14 cellular contexts compared by ENCODE assay signal in genomic region chr11:11346249-11346648, GRCh38. TPM values are rescaled to one million over a fixed set of nuclear protein-coding genes. Genes with fewer than 3 reads are reported as not detected.
DNase-seq lines count a peak whose midpoint lies in the region; ATAC-seq and TF ChIP-seq lines count a peak whose summit lies in the region.
"Had no signal": no experiment of that assay in that cellular context is flagged by ENCODE, and none has a peak within 500 bp of the region (broad histone marks: within the 10 kb centered on the region; RNA-seq: fewer than 3 reads in every experiment).

No MANE protein-coding gene starts in this region.

- no peaks in the 10 kb centered on the region for H3K9me3 ChIP-seq in neural cell (ENCODE audit: low read length)
- H3K9me3 ChIP-seq: BLaER1 treated with 17β-estradiol and CSF1 and Interleukin-3, amounts not matched to agents 10 nM and 100 nM; MG63 had no signal

- no peak overlapping the region for H3K27ac ChIP-seq in neural cell (ENCODE audit: low read length)
- H3K27ac ChIP-seq: BLaER1 treated with 17β-estradiol and CSF1 and Interleukin-3, amounts not matched to agents 10 nM and 100 nM had no signal

- no peaks in the 10 kb centered on the region for H3K9me2 ChIP-seq in neural cell (ENCODE audit: insufficient read depth, low read length)

- H2AFZ ChIP-seq in neural cell (ENCODE audit: low read depth, low read length), result no peak overlapping the region

- H4K20me1 ChIP-seq in neural cell (ENCODE audit: insufficient read depth), result no peaks in the 10 kb centered on the region
- H4K20me1 ChIP-seq: BLaER1 treated with 17β-estradiol and CSF1 and Interleukin-3, amounts not matched to agents 10 nM and 100 nM had no signal

- ATAC-seq in GM18511 (IDR thresholded peaks at IDR 0.05; ENCODE audit: unreplicated experiment) (no peak), HG03039 (IDR thresholded peaks at IDR 0.05; ENCODE audit: unreplicated experiment) (no peak)
- ATAC-seq: GM12878 had no signal

- no peaks in the 10 kb centered on the region for H3K27me3 ChIP-seq in neural cell (ENCODE audit: insufficient read depth, low read depth, low read length)
- H3K27me3 ChIP-seq: BLaER1 treated with 17β-estradiol and CSF1 and Interleukin-3, amounts not matched to agents 10 nM and 100 nM; MG63 had no signal

- no peaks in the 10 kb centered on the region for H3K36me3 ChIP-seq in neural cell (ENCODE audit: insufficient read depth, low read length)
- H3K36me3 ChIP-seq: BLaER1 treated with 17β-estradiol and CSF1 and Interleukin-3, amounts not matched to agents 10 nM and 100 nM; MG63 had no signal

- no peak for TF ChIP-seq CTCF in neural cell (IDR thresholded peaks at IDR 0.05; ENCODE audit: poor library complexity, severe bottlenecking)

- no peak overlapping the region for H3K4me3 ChIP-seq in neural cell (ENCODE audit: low read length)
- H3K4me3 ChIP-seq: BLaER1 treated with 17β-estradiol and CSF1 and Interleukin-3, amounts not matched to agents 10 nM and 100 nM; GM12878; MG63 had no signal

- H3K9ac ChIP-seq in neural cell (ENCODE audit: low read length), result no peak overlapping the region
- H3K9ac ChIP-seq: BLaER1 treated with 17β-estradiol and CSF1 and Interleukin-3, amounts not matched to agents 10 nM and 100 nM had no signal

- TF ChIP-seq EP300 in neural cell (conservative IDR thresholded peaks at IDR 0.05; ENCODE audit: poor library complexity, severe bottlenecking), result no peak

- no peaks in the 10 kb centered on the region for H3F3A ChIP-seq in neural cell (ENCODE audit: insufficient read depth, low read length, poor library complexity, severe bottlenecking)

- in situ Hi-C loops in ACHN (cut with HindIII; ENCODE audit: low pct_ligation_motif_present, low pct_unique_long_range_greater_than_20kb, low sequenced_read_pairs), result no loop called here

- no peak overlapping the region for H3K4me2 ChIP-seq in neural cell (ENCODE audit: low read length)
- H3K4me2 ChIP-seq: BLaER1 treated with 17β-estradiol and CSF1 and Interleukin-3, amounts not matched to agents 10 nM and 100 nM had no signal

- no peak for TF ChIP-seq RAD21 in neural cell (conservative IDR thresholded peaks at IDR 0.05)

- DNase-seq in NCI-H1105 treated with DMSO at 0.1 percent for 48 hours (lab: John Stamatoyannopoulos, UW) (peak; percentile 30), NCI-H1105 (lab: John Stamatoyannopoulos, UW) (no peak), NCI-H146 treated with DMSO at 0.1 percent for 48 hours (lab: John Stamatoyannopoulos, UW; ENCODE audit: unreplicated experiment) (peak; percentile 61), NCI-H2227 treated with DMSO at 0.1 percent for 48 hours (lab: John Stamatoyannopoulos, UW) (peak; percentile 72), ACHN (no peak)
- DNase-seq: 8988T, DMS 273 treated with DMSO at 0.1 percent for 48 hours, MG63, NCI-H1436 treated with DMSO at 0.1 percent for 48 hours had no signal

- no peaks in the 10 kb centered on the region for H3K79me2 ChIP-seq in neural cell (replicated peaks; ENCODE audit: insufficient read depth, low read length)

TF ChIP-seq in neural cell, 6 proteins besides CTCF, POLR2A, EP300 and RAD21:
- TF ChIP-seq EZH2 (IDR thresholded peaks at IDR 0.05; ENCODE audit: borderline replicate concordance, insufficient read depth, low read length, poor library complexity, severe bottlenecking) (no peak), POLR2AphosphoS5 (IDR thresholded peaks at IDR 0.05) (peak; percentile 57), SMC3 (conservative IDR thresholded peaks at IDR 0.05; ENCODE audit: poor library complexity) (no peak), MXI1 (conservative IDR thresholded peaks at IDR 0.05; ENCODE audit: poor library complexity, severe bottlenecking) (no peak), TAF1 (IDR thresholded peaks at IDR 0.05; ENCODE audit: low read depth) (no peak), REST (IDR thresholded peaks at IDR 0.05; ENCODE audit: borderline replicate concordance) (no peak)
TF ChIP-seq in neural cell: peak in this region for 1.

RNA-seq across cellular contexts. Expression of gene CSNK2A3, which starts 6.8 kb away (rescaled TPM):
- polyA plus RNA-seq in neural cell, result 1.9 and 2.1 TPM in 2 replicates
- 3.4 and 4.6 TPM in 2 replicates for polyA minus RNA-seq in neural cell

Comparison
In these comparisons a context has a peak if more than half of its experiments do, and no peak if none do; other contexts are left out.
1. DNase-seq: peak in NCI-H1105 treated with DMSO at 0.1 percent for 48 hours (single experiment), NCI-H146 treated with DMSO at 0.1 percent for 48 hours (single experiment) and NCI-H2227 treated with DMSO at 0.1 percent for 48 hours (single experiment); none in NCI-H1105 (single experiment) and ACHN (single experiment).